In genomic region chr12:89901319-89901718, GRCh38 we compare ENCODE assay signal across 18 cellular contexts.
"Had no signal": no experiment of that assay in that cellular context is flagged by ENCODE, and none has a peak within 500 bp of the region (broad histone marks: within the 10 kb centered on the region; RNA-seq: fewer than 3 reads in every experiment).

No MANE protein-coding gene starts in this region.

- H3K27me3 Mint-ChIP-seq: activated CD4-positive, alpha-beta T cell treated with anti-CD3 and anti-CD28 coated beads for 36 hours; activated naive CD4-positive, alpha-beta T cell treated with anti-CD3 and anti-CD28 coated beads, Interleukin-2, amount 50 U/mL, for 24 hours; naive thymus-derived CD4-positive, alpha-beta T cell had no signal

- DNase-seq: activated CD4-positive, alpha-beta T cell treated with anti-CD3 and anti-CD28 coated beads for 36 hours; activated CD4-positive, alpha-beta T cell treated with anti-CD3 and anti-CD28 coated beads, Interleukin-2, amount 50 U/mL, for 48 hours; activated gamma-delta T cell; foreskin keratinocyte; glutamatergic neuron; kidney; left ventricle myocardium inferior; mesenchymal stem cell; naive thymus-derived CD4-positive, alpha-beta T cell; posterior cingulate gyrus; retina; stimulated activated naive CD4-positive, alpha-beta T cell treated with Interleukin-2 at 50 U/mL for 16 hours; SW 1271; tibial artery; WERI-Rb-1 had no signal

- H3K27me3 ChIP-seq: foreskin keratinocyte, tibial artery, vagina had no signal

- H3K4me1 ChIP-seq: foreskin keratinocyte, left ventricle myocardium inferior, tibial artery, vagina had no signal

- ATAC-seq: foreskin keratinocyte; naive thymus-derived CD4-positive, alpha-beta T cell had no signal

- H3K4me3 ChIP-seq: left ventricle myocardium inferior, tibial artery, vagina had no signal

- H3K4me3 Mint-ChIP-seq: activated CD4-positive, alpha-beta T cell treated with anti-CD3 and anti-CD28 coated beads for 36 hours; activated naive CD4-positive, alpha-beta T cell treated with anti-CD3 and anti-CD28 coated beads, Interleukin-2, amount 50 U/mL, for 24 hours; naive thymus-derived CD4-positive, alpha-beta T cell had no signal

- H3K9me3 Mint-ChIP-seq: activated naive CD4-positive, alpha-beta T cell treated with anti-CD3 and anti-CD28 coated beads, Interleukin-2, amount 50 U/mL, for 24 hours had no signal

- H3K36me3 ChIP-seq: left ventricle myocardium inferior, tibial artery, vagina, WERI-Rb-1 had no signal

- H3K27ac ChIP-seq: epithelial cell of prostate, foreskin keratinocyte, left ventricle myocardium inferior, tibial artery, vagina had no signal

- H3K27ac Mint-ChIP-seq: activated CD4-positive, alpha-beta T cell treated with anti-CD3 and anti-CD28 coated beads for 36 hours; activated naive CD4-positive, alpha-beta T cell treated with anti-CD3 and anti-CD28 coated beads, Interleukin-2, amount 50 U/mL, for 24 hours; naive thymus-derived CD4-positive, alpha-beta T cell had no signal

- H3K36me3 Mint-ChIP-seq: activated naive CD4-positive, alpha-beta T cell treated with anti-CD3 and anti-CD28 coated beads, Interleukin-2, amount 50 U/mL, for 24 hours; naive thymus-derived CD4-positive, alpha-beta T cell had no signal

- H3K9me3 ChIP-seq: left ventricle myocardium inferior, tibial artery, vagina had no signal
